ENCODE assay signal across 15 cellular contexts in genomic region chr15:69092159-69092558, GRCh38.
DNase-seq lines count a peak whose midpoint lies in the region; ATAC-seq, FAIRE-seq and TF ChIP-seq lines count a peak whose summit lies in the region.
"Had no signal": no experiment of that assay in that cellular context is flagged by ENCODE, and none has a peak within 500 bp of the region (broad histone marks: within the 10 kb centered on the region; RNA-seq: fewer than 3 reads in every experiment).

No MANE protein-coding gene starts in this region.

- H3K9me3 Mint-ChIP-seq in activated T-helper 2 cell treated with anti-CD3 and anti-CD28 coated beads, Interferon-gamma antibody, Interleukin-2, Interleukin-4, amounts not matched to agents 10 μg/mL and 5 μg/mL and 100 μg/mL, durations not matched to agents 14 hours and 24 hours and 36 hours = no peaks in the 10 kb centered on the region
- no peaks in the 10 kb centered on the region for H3K9me3 Mint-ChIP-seq in T-cell

- peak; percentile 84 for FAIRE-seq in HTR-8/SVneo (lab: Jason Lieb, UNC)
- FAIRE-seq: colon had no signal

- peak; percentile 24 for DNase-seq in ACHN
- DNase-seq in HTR-8/SVneo (ENCODE audit: insufficient read length, low spot score) = peak; percentile 56
- peak; percentile 8 for DNase-seq in astrocyte of the cerebellum (ENCODE audit: low read depth)
- DNase-seq in fibroblast of the aortic adventitia (ENCODE audit: low read depth) = peak; percentile 15
- no peak for DNase-seq in NCI-H128 (lab: John Stamatoyannopoulos, UW; ENCODE audit: unreplicated experiment)
- no peak for DNase-seq in activated T-helper 2 cell treated with anti-CD3 and anti-CD28 coated beads, Interferon-gamma antibody, Interleukin-2, Interleukin-4, amounts not matched to agents 10 μg/mL and 5 μg/mL and 100 μg/mL, durations not matched to agents 14 hours and 24 hours and 36 hours (ENCODE audit: low spot score)
- no peak for DNase-seq in T-cell
- DNase-seq: activated naive CD4-positive, alpha-beta T cell treated with Interleukin-2 at 50 U/mL for 16 hours; glutamatergic neuron; NCI-H2029; nephron progenitor cell had no signal

- no peak overlapping the region for H3K4me3 ChIP-seq in astrocyte of the cerebellum (ENCODE audit: low read depth, low read length)
- H3K4me3 ChIP-seq in fibroblast of the aortic adventitia (ENCODE audit: low read depth, low read length) = no peak overlapping the region
- H3K4me3 ChIP-seq: tibial nerve had no signal

- no peak overlapping the region for H3K4me3 Mint-ChIP-seq in activated T-helper 2 cell treated with anti-CD3 and anti-CD28 coated beads, Interferon-gamma antibody, Interleukin-2, Interleukin-4, amounts not matched to agents 10 μg/mL and 5 μg/mL and 100 μg/mL, durations not matched to agents 14 hours and 24 hours and 36 hours (ENCODE audit: low read depth)
- H3K4me3 Mint-ChIP-seq in T-cell = no peak overlapping the region
- H3K4me3 Mint-ChIP-seq: IgD-negative memory B cell, nephron progenitor cell had no signal

- CTCF ChIA-PET in T-cell (lab: Charles Lee) = no interaction called here

- POLR2A ChIA-PET in T-cell (lab: Charles Lee) = no interaction called here

- intact Hi-C loops in activated T-helper 2 cell treated with anti-CD3 and anti-CD28 coated beads, Interferon-gamma antibody, Interleukin-2, Interleukin-4, amounts not matched to agents 10 μg/mL and 5 μg/mL and 100 μg/mL, durations not matched to agents 14 hours and 24 hours and 36 hours (cut with micrococcal nuclease) = no loop called here

- H3K4me1 Mint-ChIP-seq in activated T-helper 2 cell treated with anti-CD3 and anti-CD28 coated beads, Interferon-gamma antibody, Interleukin-2, Interleukin-4, amounts not matched to agents 10 μg/mL and 5 μg/mL and 100 μg/mL, durations not matched to agents 14 hours and 24 hours and 36 hours (ENCODE audit: low read depth) = no peaks in the 10 kb centered on the region
- H3K4me1 Mint-ChIP-seq in T-cell = no peaks in the 10 kb centered on the region

- H3K27me3 Mint-ChIP-seq in activated T-helper 2 cell treated with anti-CD3 and anti-CD28 coated beads, Interferon-gamma antibody, Interleukin-2, Interleukin-4, amounts not matched to agents 10 μg/mL and 5 μg/mL and 100 μg/mL, durations not matched to agents 14 hours and 24 hours and 36 hours (ENCODE audit: low read depth) = peaks cover 38% of the 10 kb centered on the region
- peaks cover 19 to 24% of the 10 kb centered on the region in 2 donors for H3K27me3 Mint-ChIP-seq in T-cell

- ATAC-seq in HG02610 (IDR thresholded peaks at IDR 0.05; ENCODE audit: unreplicated experiment) (no peak), T-cell (replicated peaks in 1 of 4) (no peak)

- no peak overlapping the region for H3K27ac Mint-ChIP-seq in activated T-helper 2 cell treated with anti-CD3 and anti-CD28 coated beads, Interferon-gamma antibody, Interleukin-2, Interleukin-4, amounts not matched to agents 10 μg/mL and 5 μg/mL and 100 μg/mL, durations not matched to agents 14 hours and 24 hours and 36 hours
- H3K27ac Mint-ChIP-seq in T-cell = no peak overlapping the region
- H3K27ac Mint-ChIP-seq: IgD-negative memory B cell, nephron progenitor cell had no signal

- in situ Hi-C loops in ACHN (cut with HindIII; ENCODE audit: low pct_ligation_motif_present, low pct_unique_long_range_greater_than_20kb, low sequenced_read_pairs) (no loop called here), astrocyte of the cerebellum (cut with HindIII; ENCODE audit: low sequenced_read_pairs) (no loop called here)

- TF ChIP-seq CTCF in astrocyte of the cerebellum (IDR thresholded peaks at IDR 0.05; ENCODE audit: low read depth, low read length, missing control alignments) = no peak
- TF ChIP-seq CTCF in fibroblast of the aortic adventitia (IDR thresholded peaks at IDR 0.05; ENCODE audit: insufficient read depth, low read length) = no peak

- H3K36me3 Mint-ChIP-seq in activated T-helper 2 cell treated with anti-CD3 and anti-CD28 coated beads, Interferon-gamma antibody, Interleukin-2, Interleukin-4, amounts not matched to agents 10 μg/mL and 5 μg/mL and 100 μg/mL, durations not matched to agents 14 hours and 24 hours and 36 hours (ENCODE audit: low read depth) = no peaks in the 10 kb centered on the region
- H3K36me3 Mint-ChIP-seq in T-cell = no peaks in the 10 kb centered on the region

Comparison
In these comparisons a context has a peak if more than half of its experiments do, and no peak if none do; other contexts are left out.
1. DNase-seq: peak in ACHN (single experiment), HTR-8/SVneo (single experiment), astrocyte of the cerebellum (single experiment) and fibroblast of the aortic adventitia (single experiment); none in NCI-H128 (single experiment), activated T-helper 2 cell treated with anti-CD3 and anti-CD28 coated beads, Interferon-gamma antibody, Interleukin-2, Interleukin-4, amounts not matched to agents 10 μg/mL and 5 μg/mL and 100 μg/mL, durations not matched to agents 14 hours and 24 hours and 36 hours (single experiment) and T-cell (0 of 34).